Comparison of ENCODE assay signal across 11 cellular contexts in genomic region chr1:19647643-19648042, GRCh38. TPM values are rescaled to one million over a fixed set of nuclear protein-coding genes. Genes with fewer than 3 reads are reported as not detected.
DNase-seq lines count a peak whose midpoint lies in the region; ATAC-seq and TF ChIP-seq lines count a peak whose summit lies in the region.
"Had no signal": no experiment of that assay in that cellular context is flagged by ENCODE, and none has a peak within 500 bp of the region (broad histone marks: within the 10 kb centered on the region; RNA-seq: fewer than 3 reads in every experiment).

No MANE protein-coding gene starts in this region.

- H3K14ac ChIP-seq in mesenchymal stem cell (ENCODE audit: low read length in 2 of 2): no peak overlapping the region

- H3K4me1 ChIP-seq in heart left ventricle (peaks cover 12 to 87% (median 58%) of the 10 kb centered on the region in 12 donors), mesenchymal stem cell (ENCODE audit: control insufficient read depth, insufficient read depth, low read depth, low read length) (peaks cover 36% of the 10 kb centered on the region), upper lobe of right lung (peaks cover 29% of the 10 kb centered on the region)

- H3K27ac ChIP-seq in heart left ventricle (peak overlapping the region in 11 of 12 donors; percentile 24 to 95 (median 71)), mesenchymal stem cell (ENCODE audit: low read length, poor library complexity, severe bottlenecking) (no peak overlapping the region), upper lobe of right lung (no peak overlapping the region)

- H3K9me3 ChIP-seq in heart left ventricle: no peaks in the 10 kb centered on the region
- H3K9me3 ChIP-seq in mesenchymal stem cell (ENCODE audit: control insufficient read depth, low read length): no peaks in the 10 kb centered on the region
- H3K9me3 ChIP-seq in upper lobe of right lung: no peaks in the 10 kb centered on the region

- no peak overlapping the region for H2AFZ ChIP-seq in mesenchymal stem cell (ENCODE audit: low read depth, low read length)

- H2AK5ac ChIP-seq in mesenchymal stem cell (ENCODE audit: low read length, severe bottlenecking): no peak overlapping the region

- H3K27me3 ChIP-seq in heart left ventricle (peaks cover 0 to 28% (median 0%) of the 10 kb centered on the region in 9 donors), mesenchymal stem cell (ENCODE audit: control insufficient read depth in 1 of 2, insufficient read depth in 1 of 2, low read length in 2 of 2) (no peaks in the 10 kb centered on the region), upper lobe of right lung (peaks cover 5% of the 10 kb centered on the region)

- H3K4ac ChIP-seq in mesenchymal stem cell (ENCODE audit: low read depth in 1 of 2, low read length in 2 of 2): no peak overlapping the region

- peak overlapping the region in 3 of 12 donors; percentile 17 to 94 (median 87) for H3K4me3 ChIP-seq in heart left ventricle
- peak overlapping the region; percentile 65 for H3K4me3 ChIP-seq in astrocyte of the spinal cord (ENCODE audit: low read depth, low read length)
- peak overlapping the region in 1 of 2 experiments; percentile 98 for H3K4me3 ChIP-seq in mesenchymal stem cell (ENCODE audit: insufficient read depth in 1 of 2, low read depth in 1 of 2, low read length in 2 of 2)
- peak overlapping the region; percentile 66 for H3K4me3 ChIP-seq in upper lobe of right lung

- intact Hi-C loops in heart left ventricle (cut with DNase I) (loop anchor here in 7 of 10 donors (5.0 to 10.0 kb wide), 9 partner anchors 50 to 255 kb away; partner anchors contain the start of gene CAPZB (in 4 of the 7)), Right ventricle myocardium inferior (cut with DNase I) (loop anchor here (5.0 kb wide), 2 partner anchors 140 to 160 kb away; partner anchors contain the start of gene CAPZB), upper lobe of right lung (cut with DNase I) (no loop called here)

- TF ChIP-seq CTCF in heart left ventricle (IDR thresholded peaks at IDR 0.05): no peak
- TF ChIP-seq CTCF in astrocyte of the spinal cord (IDR thresholded peaks at IDR 0.05; ENCODE audit: low read depth, low read length): no peak
- no peak for TF ChIP-seq CTCF in upper lobe of right lung (IDR thresholded peaks at IDR 0.05)
- no peak for TF ChIP-seq CTCF in GM13976 (IDR thresholded peaks at IDR 0.05; ENCODE audit: borderline replicate concordance, control extremely low read depth, extremely low read depth, insufficient read depth, missing control alignments)

- H2BK5ac ChIP-seq in mesenchymal stem cell (ENCODE audit: low read depth, low read length, poor library complexity, severe bottlenecking): no peak overlapping the region

- H3K4me2 ChIP-seq in mesenchymal stem cell (ENCODE audit: low read length, poor library complexity, severe bottlenecking): no peak overlapping the region

- no peak for DNase-seq in heart left ventricle
- DNase-seq in Right ventricle myocardium inferior (ENCODE audit: missing footprints): no peak
- no peak for DNase-seq in astrocyte of the spinal cord (ENCODE audit: low read depth, low spot score)
- peak; percentile 25 for DNase-seq in mesenchymal stem cell
- no peak for DNase-seq in upper lobe of right lung
- no peak for DNase-seq in SIG-M5 (lab: John Stamatoyannopoulos, UW)
- DNase-seq in NOMO-1 treated with dmso at 0.1 percent for 144 hours (lab: John Stamatoyannopoulos, UW; ENCODE audit: unreplicated experiment): no peak
- DNase-seq in GM13976 (ENCODE audit: low spot score): no peak
- DNase-seq: NCI-H1105 treated with DMSO at 0.1 percent for 48 hours, occipital lobe had no signal

- ATAC-seq in heart left ventricle (peak in 1 of 4 donors; percentile 26), Right ventricle myocardium inferior (no peak), upper lobe of right lung (no peak)

- no peak for TF ChIP-seq POLR2A in heart left ventricle (IDR thresholded peaks at IDR 0.05)

- peaks cover 28% of the 10 kb centered on the region for H3K79me1 ChIP-seq in mesenchymal stem cell (replicated peaks; ENCODE audit: low read length, poor library complexity, severe bottlenecking)

- no peak overlapping the region for H3K23ac ChIP-seq in mesenchymal stem cell (ENCODE audit: low read length in 2 of 2)

- H4K8ac ChIP-seq in mesenchymal stem cell (ENCODE audit: low read length): no peak overlapping the region

- H2BK120ac ChIP-seq in mesenchymal stem cell (ENCODE audit: low read depth, low read length): no peak overlapping the region

- in situ Hi-C loops in astrocyte of the spinal cord (cut with HindIII; ENCODE audit: low sequenced_read_pairs): loop anchor here (25.0 kb wide), 2 partner anchors 210 to 310 kb away; no protein-coding TSS in a partner anchor
- in situ Hi-C loops in GM13976 (cut with MboI; ENCODE audit: low sequenced_read_pairs, unreplicated experiment): no loop called here

- WGBS in heart left ventricle, 4 donors: 48 to 61% (median 56%) methylated on average over 16 of the region's 16 CpGs
- 85% methylated on average over 16 of the region's 16 CpGs for WGBS in mesenchymal stem cell

- H3K36me3 ChIP-seq in heart left ventricle (no peaks in the 10 kb centered on the region), mesenchymal stem cell (ENCODE audit: control insufficient read depth in 1 of 2, insufficient read depth in 2 of 2, low read depth in 1 of 2, low read length in 2 of 2) (peaks cover 3 to 9% of the 10 kb centered on the region in 2 experiments), upper lobe of right lung (no peaks in the 10 kb centered on the region)

- H3K18ac ChIP-seq in mesenchymal stem cell (ENCODE audit: low read depth in 1 of 2, low read length in 2 of 2): no peak overlapping the region

- H2BK12ac ChIP-seq in mesenchymal stem cell (ENCODE audit: low read length in 2 of 2): no peak overlapping the region

- H4K91ac ChIP-seq in mesenchymal stem cell (ENCODE audit: low read length): no peak overlapping the region

- peak overlapping the region; percentile 98 for H3K9ac ChIP-seq in mesenchymal stem cell (ENCODE audit: low read length)

- H2BK15ac ChIP-seq in mesenchymal stem cell (ENCODE audit: low read depth, poor library complexity, severe bottlenecking): no peak overlapping the region

RNA-seq across cellular contexts. Expression of gene NBL1, which starts 3.5 kb away (rescaled TPM):
- total RNA-seq in heart left ventricle: 10 to 100 TPM; 19.3 to 61.4 (median 33.1) TPM
- 10 to 100 TPM; 31.2 to 40.0 TPM for polyA plus RNA-seq in heart left ventricle
- total RNA-seq in Right ventricle myocardium inferior: 55.0 TPM
- polyA plus RNA-seq in mesenchymal stem cell (2013, experiment 1 of 2): 59.5 TPM
- polyA plus RNA-seq in mesenchymal stem cell (2013, experiment 2 of 2): 63.3 TPM
- 218 TPM for total RNA-seq in upper lobe of right lung

RNA-seq across cellular contexts. Expression of gene HTR6, which starts 17.0 kb away (rescaled TPM):
- total RNA-seq in heart left ventricle (not detected), Right ventricle myocardium inferior (not detected), upper lobe of right lung (not detected)
- polyA plus RNA-seq in heart left ventricle: not detected
- polyA plus RNA-seq in mesenchymal stem cell (2013, experiment 1 of 2): not detected
- polyA plus RNA-seq in mesenchymal stem cell (2013, experiment 2 of 2): not detected
- total RNA-seq: endothelial cell of umbilical vein had no signal
- polyA plus RNA-seq: endothelial cell of umbilical vein had no signal

Comparison
In these comparisons a context has a peak if more than half of its experiments do, and no peak if none do; other contexts are left out.
1. H3K27ac ChIP-seq: peak in heart left ventricle (11 of 12); none in mesenchymal stem cell (single experiment) and upper lobe of right lung (single experiment).